In genomic region chr4:79288185-79288584, GRCh38 we compare ENCODE assay signal across 1 cellular context.
TF ChIP-seq lines count a peak whose summit lies in the region.

No MANE protein-coding gene starts in this region.

TF ChIP-seq in K562, 482 proteins besides CTCF, POLR2A, EP300 and RAD21 (continued from another document):
- TF ChIP-seq CEBPG (CRISPR knock-in tag; IDR thresholded peaks at IDR 0.05): no peak
- TF ChIP-seq CEBPG (tag; conservative IDR thresholded peaks at IDR 0.05 in 1 of 2, IDR thresholded peaks at IDR 0.05 in 1 of 2): no peak
- peak; percentile 86 for TF ChIP-seq ZNF316 (IDR thresholded peaks at IDR 0.05)
- TF ChIP-seq TCF15 (CRISPR knock-in tag; IDR thresholded peaks at IDR 0.05): no peak
- no peak for TF ChIP-seq ESRRB (CRISPR knock-in tag; IDR thresholded peaks at IDR 0.05; ENCODE audit: borderline replicate concordance)
- TF ChIP-seq RBM14 (IDR thresholded peaks at IDR 0.05; ENCODE audit: borderline replicate concordance, insufficient read depth, low read depth, low read length): no peak
- TF ChIP-seq HOMEZ (CRISPR knock-in tag; IDR thresholded peaks at IDR 0.05): no peak
- no peak for TF ChIP-seq CREB3 (tag; conservative IDR thresholded peaks at IDR 0.05; ENCODE audit: low read depth)
- TF ChIP-seq ZNF263 (CRISPR knock-in tag; IDR thresholded peaks at IDR 0.05; ENCODE audit: borderline replicate concordance): no peak
- TF ChIP-seq FOXA1 (IDR thresholded peaks at IDR 0.05; ENCODE audit: borderline replicate concordance): no peak
- TF ChIP-seq NR0B1 (IDR thresholded peaks at IDR 0.05; ENCODE audit: partially characterized antibody): no peak
- no peak for TF ChIP-seq HIVEP1 (CRISPR knock-in tag; IDR thresholded peaks at IDR 0.05)
- no peak for TF ChIP-seq ZNF239 (CRISPR knock-in tag; IDR thresholded peaks at IDR 0.05)
- TF ChIP-seq TGIF2 (CRISPR knock-in tag; IDR thresholded peaks at IDR 0.05): no peak
- no peak for TF ChIP-seq TCFL5 (CRISPR knock-in tag; conservative IDR thresholded peaks at IDR 0.05)
- no peak for TF ChIP-seq GMEB1 (CRISPR knock-in tag; IDR thresholded peaks at IDR 0.05)
- no peak for TF ChIP-seq MYNN (IDR thresholded peaks at IDR 0.05)
- TF ChIP-seq MYNN (CRISPR knock-in tag; IDR thresholded peaks at IDR 0.05): no peak
- TF ChIP-seq MAFF (IDR thresholded peaks at IDR 0.05; ENCODE audit: low read length): peak; percentile 77
- TF ChIP-seq PRPF4 (IDR thresholded peaks at IDR 0.05; ENCODE audit: insufficient read depth, low read depth, low read length, poor library complexity, severe bottlenecking): no peak
- no peak for TF ChIP-seq THAP7 (CRISPR knock-in tag; IDR thresholded peaks at IDR 0.05)
- no peak for TF ChIP-seq CREM (IDR thresholded peaks at IDR 0.05; ENCODE audit: low read depth)
- TF ChIP-seq POLR2G (IDR thresholded peaks at IDR 0.05; ENCODE audit: low read depth, low read length): no peak
- TF ChIP-seq ATF2 (CRISPR knock-in tag; IDR thresholded peaks at IDR 0.05): no peak
- no peak for TF ChIP-seq RCOR1 (IDR thresholded peaks at IDR 0.05; ENCODE audit: borderline replicate concordance in 1 of 2, low read depth in 2 of 2, low read length in 2 of 2)
- TF ChIP-seq ZNF699 (CRISPR knock-in tag; IDR thresholded peaks at IDR 0.05; ENCODE audit: insufficient replicate concordance): no peak
- peak; percentile 70 for TF ChIP-seq C11orf30 (IDR thresholded peaks at IDR 0.05; ENCODE audit: low read depth)
- TF ChIP-seq CEBPZ (IDR thresholded peaks at IDR 0.05; ENCODE audit: borderline replicate concordance, low read depth, low read length): no peak
- no peak for TF ChIP-seq GATA2 (CRISPR knock-in tag; IDR thresholded peaks at IDR 0.05)
- no peak for TF ChIP-seq ZNF766 (CRISPR knock-in tag; conservative IDR thresholded peaks at IDR 0.05)
- no peak for TF ChIP-seq JUNB (CRISPR knock-in tag; conservative IDR thresholded peaks at IDR 0.05)
- TF ChIP-seq MTA2 (IDR thresholded peaks at IDR 0.05; ENCODE audit: low read depth): no peak
- no peak for TF ChIP-seq ZBTB12 (CRISPR knock-in tag; IDR thresholded peaks at IDR 0.05)
- no peak for TF ChIP-seq ZNF740 (CRISPR knock-in tag; IDR thresholded peaks at IDR 0.05)
- no peak for TF ChIP-seq ZNF740 (tag; IDR thresholded peaks at IDR 0.05)
- TF ChIP-seq MAFK (IDR thresholded peaks at IDR 0.05; ENCODE audit: low read length): peak; percentile 74
- TF ChIP-seq MAFG (tag; conservative IDR thresholded peaks at IDR 0.05): peak; percentile 68
- TF ChIP-seq ETV1 (tag; conservative IDR thresholded peaks at IDR 0.05; ENCODE audit: low read depth): no peak
- no peak for TF ChIP-seq U2AF2 (optimal IDR thresholded peaks at IDR 0.05; ENCODE audit: low read depth, low read length)
TF ChIP-seq in K562: peak in this region for 5.
